25 cellular contexts compared by ENCODE assay signal in genomic region chr10:67015225-67015624, GRCh38.
DNase-seq lines count a peak whose midpoint lies in the region; ATAC-seq and TF ChIP-seq lines count a peak whose summit lies in the region.
"Had no signal": no experiment of that assay in that cellular context is flagged by ENCODE, and none has a peak within 500 bp of the region (broad histone marks: within the 10 kb centered on the region; RNA-seq: fewer than 3 reads in every experiment).

No MANE protein-coding gene starts in this region.

- intact Hi-C loops in HCT116 (cut with micrococcal nuclease), result no loop called here

- TF ChIP-seq RAD21 in HCT116 (IDR thresholded peaks at IDR 0.05; ENCODE audit: low read depth), result no peak

- BruUV-seq in HCT116 (replicated peaks; lab: Mats Ljungman, UMichigan), result no TSS peak

- peaks cover 0 to 4% of the 10 kb centered on the region in 2 experiments; a peak in 1 of 4 replicates for H3K4me1 ChIP-seq in HCT116 (ENCODE audit: control insufficient read depth in 1 of 2, insufficient read depth in 2 of 2, low read length in 2 of 2)
- H3K4me1 ChIP-seq: adrenal gland, lower lobe of right lung, transverse colon had no signal

- no peaks in the 10 kb centered on the region for H4K20me1 ChIP-seq in HCT116 (ENCODE audit: insufficient read depth)

- ATAC-seq in HCT116, result no peak
- ATAC-seq: activated CD8-positive, alpha-beta T cell treated with anti-CD3 and anti-CD28 coated beads, Interleukin-2, amount 10 ng/mL, durations not matched to agents 7 days and 5 days; lower lobe of right lung; mucosa of descending colon; natural killer cell treated with Interleukin-12 subunit alpha and Interleukin-12 subunit beta and Interleukin-15 and Interleukin-18, amount 100 ng/mL, for 72 hours; T-helper 17 cell had no signal

- CTCF ChIA-PET in HCT116 (lab: Charles Lee), result interaction anchor here (1.1 kb wide), 1 partner anchor 13 kb away, joined by 3 read pairs; no protein-coding TSS in a partner anchor

- no peak overlapping the region for H3K27ac ChIP-seq in HCT116 (ENCODE audit: low read depth, low read length)
- H3K27ac ChIP-seq: adrenal gland, epithelial cell of prostate, HL-60, lower lobe of right lung, transverse colon had no signal

- peak overlapping the region; percentile 4; the same call in 1 of the 2 replicates for H3K4me2 ChIP-seq in HCT116 (ENCODE audit: low read length)
- H3K4me2 ChIP-seq: SK-N-SH had no signal

- 0 out of 2 replicates have a peak, but pooled peaks cover 6% of the 10 kb centered on the region for H3K9me2 ChIP-seq in HCT116 (ENCODE audit: insufficient read depth)
- H3K9me2 ChIP-seq: SK-N-SH had no signal

- H3K9me3 ChIP-seq in HCT116 (ENCODE audit: control insufficient read depth in 1 of 2, insufficient read depth in 1 of 2, low read depth in 1 of 2, low read length in 2 of 2), result no peaks in the 10 kb centered on the region
- H3K9me3 ChIP-seq: adrenal gland, lower lobe of right lung, mucosa of descending colon, SK-N-SH, transverse colon had no signal

- H3K36me3 ChIP-seq in GM06990 (ENCODE audit: control insufficient read depth, insufficient read depth, low read length) (no peaks in the 10 kb centered on the region), HCT116 (ENCODE audit: control insufficient read depth in 1 of 2, insufficient read depth in 2 of 2, low read length in 2 of 2) (no peaks in the 10 kb centered on the region)
- H3K36me3 ChIP-seq: adrenal gland, lower lobe of right lung, transverse colon had no signal

- TF ChIP-seq POLR2A in HCT116 (IDR thresholded peaks at IDR 0.05; ENCODE audit: borderline replicate concordance, extremely low read depth, insufficient read depth, insufficient read length), result no peak

- POLR2A ChIA-PET in HCT116 (lab: Charles Lee), result no interaction called here

- H3K27me3 ChIP-seq in GM06990 (replicated peaks; ENCODE audit: control insufficient read depth, insufficient read depth, low read length), result no peaks in the 10 kb centered on the region
- no peaks in the 10 kb centered on the region for H3K27me3 ChIP-seq in HCT116 (ENCODE audit: insufficient read depth, low read length)
- H3K27me3 ChIP-seq: adrenal gland, transverse colon had no signal

- no peak overlapping the region for H3K9ac ChIP-seq in HCT116 (ENCODE audit: low read length)
- H3K9ac ChIP-seq: SK-N-SH had no signal

- peak overlapping the region; percentile 59 for H2AFZ ChIP-seq in HCT116 (ENCODE audit: low read depth, low read length, poor library complexity, severe bottlenecking)

- H3K79me2 ChIP-seq in HCT116 (ENCODE audit: insufficient read depth, low read length), result no peaks in the 10 kb centered on the region

- RAD21 ChIA-PET in HCT116 (lab: Charles Lee; ENCODE audit: low non-redundant PET in 1 of 2, low total read pairs in 2 of 2, uncharacterized antibody in 2 of 2, unreplicated experiment in 2 of 2), result no interaction called here

- H3K4me3 ChIP-seq in GM06990 (replicated peaks; ENCODE audit: low read depth, low read length), result no peak overlapping the region
- H3K4me3 ChIP-seq in HCT116 (replicated peaks in 1 of 2; ENCODE audit: low read depth in 1 of 2, low read length in 2 of 2), result no peak overlapping the region
- H3K4me3 ChIP-seq in choroid plexus epithelial cell (ENCODE audit: low read depth, low read length), result no peak overlapping the region
- H3K4me3 ChIP-seq: adrenal gland, lower lobe of right lung, mucosa of descending colon, transverse colon had no signal

- no peak for TF ChIP-seq CTCF in GM06990 (IDR thresholded peaks at IDR 0.05; ENCODE audit: insufficient read depth, low read length, poor library complexity, severe bottlenecking)
- no peak for TF ChIP-seq CTCF in HCT116 (IDR thresholded peaks at IDR 0.05 in 2 of 3, conservative IDR thresholded peaks at IDR 0.05 in 1 of 3; ENCODE audit: borderline replicate concordance in 1 of 3, insufficient read depth in 1 of 3, low read depth in 2 of 3, low read length in 2 of 3)
- TF ChIP-seq CTCF in choroid plexus epithelial cell (conservative IDR thresholded peaks at IDR 0.05; ENCODE audit: low read depth, low read length), result no peak

- DNase-seq in GM06990 (ENCODE audit: extremely low read depth, insufficient read length) (peak; percentile 1), HCT116 (ENCODE audit: low read depth, low spot score) (no peak), OCI-M1 (lab: John Stamatoyannopoulos, UW) (peak; percentile 36), choroid plexus epithelial cell (ENCODE audit: low read depth) (peak; percentile 1), NCI-H524 (lab: John Stamatoyannopoulos, UW) (no peak), hypothalamus (lab: John Stamatoyannopoulos, UW) (no peak)
- DNase-seq in stimulated activated CD4-positive, alpha-beta T cell treated with anti-CD3 and anti-CD28 coated beads, Interleukin-2, amount 100 ng/mL, for 24 hours, result no peak
- DNase-seq: ACHN; activated CD4-positive, CD25-positive, alpha-beta regulatory T cell treated with anti-CD3 and anti-CD28 coated beads, Interleukin-2, amount 50 U/mL, for 72 hours; activated CD8-positive, alpha-beta T cell treated with anti-CD3 and anti-CD28 coated beads, Interleukin-2, amount 10 ng/mL, durations not matched to agents 7 days and 5 days; activated naive CD4-positive, alpha-beta T cell treated with Interleukin-2 at 50 U/mL for 16 hours; adrenal gland; DMS53; effector CD4-positive, alpha-beta T cell; lower lobe of right lung; mucosa of descending colon; MV-4-11; NCI-H524 treated with DMSO at 0.1 percent for 48 hours; SK-N-SH; stimulated activated CD4-positive, alpha-beta T cell treated with anti-CD3 and anti-CD28 coated beads, Interleukin-1b, Interleukin-23, amount 100 ng/mL, for 48 hours; T-helper 17 cell; transverse colon had no signal

TF ChIP-seq in HCT116, 20 proteins besides CTCF, POLR2A, EP300 and RAD21:
- TF ChIP-seq ELF1 (IDR thresholded peaks at IDR 0.05; ENCODE audit: borderline replicate concordance, low read depth), result no peak
- TF ChIP-seq, protein P1, sequence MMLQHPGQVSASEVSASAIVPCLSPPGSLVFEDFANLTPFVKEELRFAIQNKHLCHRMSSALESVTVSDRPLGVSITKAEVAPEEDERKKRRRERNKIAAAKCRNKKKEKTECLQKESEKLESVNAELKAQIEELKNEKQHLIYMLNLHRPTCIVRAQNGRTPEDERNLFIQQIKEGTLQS (IDR thresholded peaks at IDR 0.05), result no peak
- no peak for TF ChIP-seq EGR1 (IDR thresholded peaks at IDR 0.05; ENCODE audit: low read depth)

Comparison
In these comparisons a context has a peak if more than half of its experiments do, and no peak if none do; other contexts are left out.
1. DNase-seq: peak in GM06990 (single experiment), OCI-M1 (single experiment) and choroid plexus epithelial cell (single experiment); none in HCT116 (single experiment), NCI-H524 (0 of 2), hypothalamus (0 of 51) and stimulated activated CD4-positive, alpha-beta T cell treated with anti-CD3 and anti-CD28 coated beads, Interleukin-2, amount 100 ng/mL, for 24 hours (0 of 2).